Comparison of ENCODE assay signal across 28 cellular contexts in genomic region chr2:177532567-177532966, GRCh38.
"Had no signal": no experiment of that assay in that cellular context is flagged by ENCODE, and none has a peak within 500 bp of the region (broad histone marks: within the 10 kb centered on the region; RNA-seq: fewer than 3 reads in every experiment).

No MANE protein-coding gene starts in this region.

- H3K4me3 Mint-ChIP-seq: stimulated activated memory B cell treated with anti-CD40 and anti-IgM and Interleukin-4, amounts not matched to agents 10 μg/mL and 1 μg/mL and 100 μg/mL, for 72 hours; stimulated activated naive B cell treated with anti-CD40 and anti-IgM and Interleukin-4, amounts not matched to agents 10 μg/mL and 1 μg/mL and 100 μg/mL, for 72 hours; stimulated activated naive CD8-positive, alpha-beta T cell treated with anti-CD3 and anti-CD28 coated beads, Interleukin-15, amount 100 ng/mL, for 72 hours; stimulated activated naive CD8-positive, alpha-beta T cell treated with anti-CD3 and anti-CD28 coated beads, Interleukin-15, Interleukin-2, amounts not matched to agents 100 ng/mL and 50 ng/mL, for 24 hours; type B pancreatic cell had no signal

- FAIRE-seq: urothelium cell line had no signal

- H3K4me3 ChIP-seq: stomach, suprapubic skin, testis, thoracic aorta, thyroid gland, tibial artery, tibial nerve, transverse colon, upper lobe of left lung, upper lobe of right lung, uterus, vagina had no signal

- H3K9me3 Mint-ChIP-seq: stimulated activated memory B cell treated with anti-CD40 and anti-IgM and Interleukin-4, amounts not matched to agents 10 μg/mL and 1 μg/mL and 100 μg/mL, for 72 hours; stimulated activated naive B cell treated with anti-CD40 and anti-IgM and Interleukin-4, amounts not matched to agents 10 μg/mL and 1 μg/mL and 100 μg/mL, for 72 hours; stimulated activated naive CD8-positive, alpha-beta T cell treated with anti-CD3 and anti-CD28 coated beads, Interleukin-15, amount 100 ng/mL, for 72 hours; stimulated activated naive CD8-positive, alpha-beta T cell treated with anti-CD3 and anti-CD28 coated beads, Interleukin-15, Interleukin-2, amounts not matched to agents 100 ng/mL and 50 ng/mL, for 24 hours; type B pancreatic cell had no signal

- H3K9me3 ChIP-seq: stomach, suprapubic skin, testis, thoracic aorta, thyroid gland, tibial artery, tibial nerve, transverse colon, upper lobe of left lung, upper lobe of right lung, uterus, vagina had no signal

- ATAC-seq: stimulated activated memory B cell treated with anti-CD40 and anti-IgM and Interleukin-4, amounts not matched to agents 10 μg/mL and 1 μg/mL and 100 μg/mL, for 72 hours; stimulated activated naive B cell treated with anti-CD40 and anti-IgM and Interleukin-4, amounts not matched to agents 10 μg/mL and 1 μg/mL and 100 μg/mL, for 72 hours; stimulated activated naive CD8-positive, alpha-beta T cell treated with anti-CD3 and anti-CD28 coated beads, Interleukin-15, amount 100 ng/mL, for 72 hours; stimulated activated naive CD8-positive, alpha-beta T cell treated with anti-CD3 and anti-CD28 coated beads, Interleukin-15, Interleukin-2, amounts not matched to agents 100 U/mL and 50 U/mL, for 24 hours; upper lobe of right lung had no signal

- DNase-seq: stimulated activated CD4-positive, alpha-beta T cell treated with anti-CD3 and anti-CD28 coated beads, Interleukin-2, amount 100 ng/mL, for 48 hours; stimulated activated CD4-positive, alpha-beta T cell treated with anti-CD3 and anti-CD28 coated beads, Interleukin-4, amount 100 ng/mL, for 1 hour; stimulated activated CD4-positive, alpha-beta T cell treated with anti-CD3 and anti-CD28 coated beads, Interleukin-4, amount 100 ng/mL, for 24 hours; stimulated activated CD4-positive, alpha-beta T cell treated with anti-CD3 and anti-CD28 coated beads, Interleukin-4, amount 100 ng/mL, for 4 hours; stimulated activated CD8-positive, alpha-beta memory T cell treated with anti-CD3 and anti-CD28 coated beads, Interleukin-4, amount 100 ng/mL, for 48 hours; stimulated activated naive B cell treated with anti-CD40 and anti-IgM and Interleukin-4, amounts not matched to agents 10 μg/mL and 1 μg/mL and 100 μg/mL, for 72 hours; stimulated activated naive CD4-positive, alpha-beta T cell; stimulated activated naive CD4-positive, alpha-beta T cell treated with Interleukin-2 at 50 U/mL for 16 hours; stimulated activated naive CD8-positive, alpha-beta T cell treated with anti-CD3 and anti-CD28 coated beads, Interleukin-15, amount 100 ng/mL, for 72 hours; stimulated activated naive CD8-positive, alpha-beta T cell treated with anti-CD3 and anti-CD28 coated beads, Interleukin-15, Interleukin-2, amounts not matched to agents 100 U/mL and 50 U/mL, for 24 hours; stomach; substantia nigra; testis; thyroid gland; tibial artery; transverse colon; trophoblast cell; upper lobe of left lung; upper lobe of right lung; uterus had no signal

- H3K27ac Mint-ChIP-seq: stimulated activated memory B cell treated with anti-CD40 and anti-IgM and Interleukin-4, amounts not matched to agents 10 μg/mL and 1 μg/mL and 100 μg/mL, for 72 hours; stimulated activated naive B cell treated with anti-CD40 and anti-IgM and Interleukin-4, amounts not matched to agents 10 μg/mL and 1 μg/mL and 100 μg/mL, for 72 hours; stimulated activated naive CD8-positive, alpha-beta T cell treated with anti-CD3 and anti-CD28 coated beads, Interleukin-15, amount 100 ng/mL, for 72 hours; stimulated activated naive CD8-positive, alpha-beta T cell treated with anti-CD3 and anti-CD28 coated beads, Interleukin-15, Interleukin-2, amounts not matched to agents 100 ng/mL and 50 ng/mL, for 24 hours; type B pancreatic cell had no signal

- H3K27me3 ChIP-seq: stomach, suprapubic skin, testis, thyroid gland, tibial artery, tibial nerve, transverse colon, upper lobe of left lung, upper lobe of right lung, uterus, vagina had no signal

- H3K4me1 Mint-ChIP-seq: stimulated activated memory B cell treated with anti-CD40 and anti-IgM and Interleukin-4, amounts not matched to agents 10 μg/mL and 1 μg/mL and 100 μg/mL, for 72 hours; stimulated activated naive B cell treated with anti-CD40 and anti-IgM and Interleukin-4, amounts not matched to agents 10 μg/mL and 1 μg/mL and 100 μg/mL, for 72 hours; stimulated activated naive CD8-positive, alpha-beta T cell treated with anti-CD3 and anti-CD28 coated beads, Interleukin-15, amount 100 ng/mL, for 72 hours had no signal

- H3K4me1 ChIP-seq: stomach, suprapubic skin, testis, thyroid gland, tibial artery, tibial nerve, transverse colon, upper lobe of left lung, upper lobe of right lung, uterus, vagina had no signal

- H3K36me3 ChIP-seq: stomach, suprapubic skin, thoracic aorta, thyroid gland, tibial artery, tibial nerve, upper lobe of left lung, uterus, vagina had no signal

- H3K27ac ChIP-seq: stomach, suprapubic skin, testis, thoracic aorta, thyroid gland, tibial artery, tibial nerve, transverse colon, upper lobe of left lung, upper lobe of right lung, uterus, vagina had no signal

- H3K27me3 Mint-ChIP-seq: stimulated activated memory B cell treated with anti-CD40 and anti-IgM and Interleukin-4, amounts not matched to agents 10 μg/mL and 1 μg/mL and 100 μg/mL, for 72 hours; stimulated activated naive B cell treated with anti-CD40 and anti-IgM and Interleukin-4, amounts not matched to agents 10 μg/mL and 1 μg/mL and 100 μg/mL, for 72 hours; stimulated activated naive CD8-positive, alpha-beta T cell treated with anti-CD3 and anti-CD28 coated beads, Interleukin-15, amount 100 ng/mL, for 72 hours; stimulated activated naive CD8-positive, alpha-beta T cell treated with anti-CD3 and anti-CD28 coated beads, Interleukin-15, Interleukin-2, amounts not matched to agents 100 ng/mL and 50 ng/mL, for 24 hours; type B pancreatic cell had no signal
